9 cellular contexts compared by ENCODE assay signal in genomic region chr13:21344662-21345176, GRCh38.
A peak's percentile ranks its signal among the peaks of the same experiment; 100 is the strongest.
DNase-seq lines count a peak whose midpoint lies in the region; ATAC-seq and TF ChIP-seq lines count a peak whose summit lies in the region.
"Had no signal": no experiment of that assay in that cellular context is flagged by ENCODE, and none has a peak within 500 bp of the region (broad histone marks: within the 10 kb centered on the region; RNA-seq: fewer than 3 reads in every experiment).

No MANE protein-coding gene starts in this region.

- no peak overlapping the region for H3K27ac ChIP-seq in effector memory CD4-positive, alpha-beta T cell (ENCODE audit: insufficient read depth, low read length, poor library complexity, severe bottlenecking)
- H3K27ac ChIP-seq in A673 (ENCODE audit: low read depth, low read length, poor library complexity, severe bottlenecking) = no peak overlapping the region

- DNase-seq in GF-D8 (lab: John Stamatoyannopoulos, UW) = peak; percentile 78
- peak; percentile 43 for DNase-seq in NOMO-1 treated with dmso at 0.1 percent for 144 hours (lab: John Stamatoyannopoulos, UW; ENCODE audit: unreplicated experiment)
- DNase-seq in effector memory CD4-positive, alpha-beta T cell = peak in 1 of 3 donors; percentile 8
- DNase-seq in A673 (ENCODE audit: low spot score) = no peak
- DNase-seq in cerebellar nuclear complex (lab: John Stamatoyannopoulos, UW) = no peak
- DNase-seq in amniotic stem cell (lab: John Stamatoyannopoulos, UW) = no peak
- DNase-seq: foreskin melanocyte had no signal

- BruUV-seq in A673 (replicated peaks; lab: Mats Ljungman, UMichigan) = no TSS peak

- CTCF ChIA-PET in A673 (lab: Charles Lee) = no interaction called here

- TF ChIP-seq CTCF in A673 (conservative IDR thresholded peaks at IDR 0.05; ENCODE audit: low read depth, low read length) = no peak

- ATAC-seq in GM19455 (IDR thresholded peaks at IDR 0.05; ENCODE audit: unreplicated experiment) (peak; percentile 52), HG03439 (IDR thresholded peaks at IDR 0.05; ENCODE audit: unreplicated experiment) (no peak)

- no peaks in the 10 kb centered on the region for H3K36me3 ChIP-seq in effector memory CD4-positive, alpha-beta T cell (ENCODE audit: control insufficient read depth, insufficient read depth, low read length)
- H3K36me3 ChIP-seq in A673 (ENCODE audit: insufficient read depth, low read length, poor library complexity, severe bottlenecking) = no peaks in the 10 kb centered on the region

- intact Hi-C loops in A673 (cut with micrococcal nuclease; ENCODE audit: unreplicated experiment) = no loop called here

- peaks cover 14% of the 10 kb centered on the region for H3K4me1 ChIP-seq in effector memory CD4-positive, alpha-beta T cell (ENCODE audit: control insufficient read depth, insufficient read depth, low read length, poor library complexity, severe bottlenecking)
- H3K4me1 ChIP-seq in A673 (ENCODE audit: insufficient read depth, low read length, poor library complexity, severe bottlenecking) = no peaks in the 10 kb centered on the region

- H3K4me3 ChIP-seq in effector memory CD4-positive, alpha-beta T cell (ENCODE audit: insufficient read depth, low read depth, low read length, poor library complexity, severe bottlenecking) = peak overlapping the region; percentile 17
- no peak overlapping the region for H3K4me3 ChIP-seq in A673 (ENCODE audit: low read depth, low read length, poor library complexity, severe bottlenecking)

- no peaks in the 10 kb centered on the region for H3K9me3 ChIP-seq in effector memory CD4-positive, alpha-beta T cell (ENCODE audit: control insufficient read depth, low read length)
- no peaks in the 10 kb centered on the region for H3K9me3 ChIP-seq in A673 (ENCODE audit: low read depth, low read length, poor library complexity, severe bottlenecking)

- no peaks in the 10 kb centered on the region for H3K27me3 ChIP-seq in effector memory CD4-positive, alpha-beta T cell (replicated peaks; ENCODE audit: control insufficient read depth, insufficient read depth, low read length, poor library complexity, severe bottlenecking)
- no peaks in the 10 kb centered on the region for H3K27me3 ChIP-seq in A673 (replicated peaks; ENCODE audit: insufficient read depth, low read depth, low read length, poor library complexity)

- POLR2A ChIA-PET in A673 (lab: Charles Lee; ENCODE audit: low non-redundant PET) = no interaction called here

Comparison
In these comparisons a context has a peak if more than half of its experiments do, and no peak if none do; other contexts are left out.
1. DNase-seq: peak in GF-D8 (single experiment) and NOMO-1 treated with dmso at 0.1 percent for 144 hours (single experiment); none in A673 (single experiment), cerebellar nuclear complex (0 of 2) and amniotic stem cell (single experiment).